Comparison of ENCODE assay signal across 1 cellular context in the genomic region with DNA sequence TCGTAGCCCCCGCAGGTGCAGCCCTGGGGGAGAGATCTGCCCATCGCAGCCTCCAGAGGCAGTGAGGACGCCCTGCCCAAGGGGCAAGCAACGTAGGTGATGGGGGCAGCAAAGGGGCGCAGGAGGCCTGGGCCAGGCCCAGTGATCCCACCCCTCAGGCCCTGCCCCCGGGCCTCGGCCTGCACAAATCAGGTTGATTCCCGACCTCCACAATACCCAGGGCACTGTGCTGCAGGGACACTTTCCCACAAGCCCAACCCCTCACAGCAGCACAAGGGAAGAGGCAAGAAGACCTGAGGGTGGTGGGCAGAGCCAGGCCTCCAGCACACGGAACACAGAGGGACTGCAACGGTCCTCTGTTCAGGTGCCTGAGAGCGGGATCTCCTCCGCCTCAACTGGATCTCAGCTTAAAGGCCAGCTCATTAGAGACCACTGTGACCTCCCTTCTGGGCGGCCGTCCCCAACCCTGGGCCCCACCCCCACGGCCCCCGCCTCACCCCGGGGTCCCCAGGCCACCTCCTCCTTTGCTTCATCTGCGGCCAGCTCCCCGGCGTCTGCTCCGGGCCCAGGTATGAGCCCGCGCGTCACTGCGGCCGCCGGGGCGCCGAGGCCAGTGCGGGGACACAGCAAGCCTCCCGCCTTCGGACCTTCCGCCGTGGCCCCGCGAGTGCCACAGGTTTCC.
TF ChIP-seq lines count a peak whose summit lies in the region.

No MANE protein-coding gene starts in this region.

TF ChIP-seq in SK-N-SH, 30 proteins besides CTCF, POLR2A, EP300 and RAD21 (continued from another document):
- TF ChIP-seq, protein P1, sequence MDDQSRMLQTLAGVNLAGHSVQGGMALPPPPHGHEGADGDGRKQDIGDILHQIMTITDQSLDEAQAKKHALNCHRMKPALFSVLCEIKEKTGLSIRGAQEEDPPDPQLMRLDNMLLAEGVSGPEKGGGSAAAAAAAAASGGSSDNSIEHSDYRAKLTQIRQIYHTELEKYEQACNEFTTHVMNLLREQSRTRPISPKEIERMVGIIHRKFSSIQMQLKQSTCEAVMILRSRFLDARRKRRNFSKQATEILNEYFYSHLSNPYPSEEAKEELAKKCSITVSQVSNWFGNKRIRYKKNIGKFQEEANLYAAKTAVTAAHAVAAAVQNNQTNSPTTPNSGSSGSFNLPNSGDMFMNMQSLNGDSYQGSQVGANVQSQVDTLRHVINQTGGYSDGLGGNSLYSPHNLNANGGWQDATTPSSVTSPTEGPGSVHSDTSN (IDR thresholded peaks at IDR 0.05), result no peak
- TF ChIP-seq, protein P2, sequence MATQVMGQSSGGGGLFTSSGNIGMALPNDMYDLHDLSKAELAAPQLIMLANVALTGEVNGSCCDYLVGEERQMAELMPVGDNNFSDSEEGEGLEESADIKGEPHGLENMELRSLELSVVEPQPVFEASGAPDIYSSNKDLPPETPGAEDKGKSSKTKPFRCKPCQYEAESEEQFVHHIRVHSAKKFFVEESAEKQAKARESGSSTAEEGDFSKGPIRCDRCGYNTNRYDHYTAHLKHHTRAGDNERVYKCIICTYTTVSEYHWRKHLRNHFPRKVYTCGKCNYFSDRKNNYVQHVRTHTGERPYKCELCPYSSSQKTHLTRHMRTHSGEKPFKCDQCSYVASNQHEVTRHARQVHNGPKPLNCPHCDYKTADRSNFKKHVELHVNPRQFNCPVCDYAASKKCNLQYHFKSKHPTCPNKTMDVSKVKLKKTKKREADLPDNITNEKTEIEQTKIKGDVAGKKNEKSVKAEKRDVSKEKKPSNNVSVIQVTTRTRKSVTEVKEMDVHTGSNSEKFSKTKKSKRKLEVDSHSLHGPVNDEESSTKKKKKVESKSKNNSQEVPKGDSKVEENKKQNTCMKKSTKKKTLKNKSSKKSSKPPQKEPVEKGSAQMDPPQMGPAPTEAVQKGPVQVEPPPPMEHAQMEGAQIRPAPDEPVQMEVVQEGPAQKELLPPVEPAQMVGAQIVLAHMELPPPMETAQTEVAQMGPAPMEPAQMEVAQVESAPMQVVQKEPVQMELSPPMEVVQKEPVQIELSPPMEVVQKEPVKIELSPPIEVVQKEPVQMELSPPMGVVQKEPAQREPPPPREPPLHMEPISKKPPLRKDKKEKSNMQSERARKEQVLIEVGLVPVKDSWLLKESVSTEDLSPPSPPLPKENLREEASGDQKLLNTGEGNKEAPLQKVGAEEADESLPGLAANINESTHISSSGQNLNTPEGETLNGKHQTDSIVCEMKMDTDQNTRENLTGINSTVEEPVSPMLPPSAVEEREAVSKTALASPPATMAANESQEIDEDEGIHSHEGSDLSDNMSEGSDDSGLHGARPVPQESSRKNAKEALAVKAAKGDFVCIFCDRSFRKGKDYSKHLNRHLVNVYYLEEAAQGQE (IDR thresholded peaks at IDR 0.05; ENCODE audit: low read depth, low read length), result no peak
- TF ChIP-seq MEF2A (IDR thresholded peaks at IDR 0.05; ENCODE audit: borderline replicate concordance, low read depth), result no peak
